In the genomic region with DNA sequence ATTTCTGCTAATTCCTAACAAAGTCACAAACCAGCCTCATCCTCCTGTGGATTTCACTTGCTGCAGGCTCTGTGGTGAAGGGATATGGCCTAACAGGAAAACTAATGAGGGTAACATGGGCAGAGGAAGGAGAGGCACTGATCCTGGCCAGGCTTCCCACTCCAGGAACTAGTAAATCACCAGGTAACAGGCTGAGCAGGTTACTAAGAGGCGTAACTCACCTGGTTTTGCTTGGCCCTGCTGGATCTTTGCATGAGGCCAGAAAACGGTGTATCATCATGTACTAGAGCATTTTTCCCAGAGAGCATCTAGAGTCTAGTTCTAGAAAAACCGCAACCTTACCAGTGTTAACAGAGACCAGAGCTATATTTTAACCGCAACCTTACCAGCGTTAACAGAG, we compare ENCODE assay signal across 1 cellular context.
TF ChIP-seq lines count a peak whose summit lies in the region.

No MANE protein-coding gene starts in this region.

TF ChIP-seq in H1, 55 proteins besides CTCF, POLR2A, EP300 and RAD21:
- no peak for TF ChIP-seq NANOG (IDR thresholded peaks at IDR 0.05; ENCODE audit: insufficient read depth, low read depth, low read length, poor library complexity, severe bottlenecking)
- TF ChIP-seq RBBP5 (IDR thresholded peaks at IDR 0.05; ENCODE audit: borderline replicate concordance, low read depth, low read length): no peak
- no peak for TF ChIP-seq KDM5A (IDR thresholded peaks at IDR 0.05; ENCODE audit: low read length)
- TF ChIP-seq CHD2 (IDR thresholded peaks at IDR 0.05; ENCODE audit: low read length): no peak
- no peak for TF ChIP-seq TEAD4 (IDR thresholded peaks at IDR 0.05; ENCODE audit: low read depth, low read length)
- TF ChIP-seq TAF7 (optimal IDR thresholded peaks at IDR 0.05; ENCODE audit: borderline replicate concordance, low read depth, low read length): no peak
- TF ChIP-seq CBX5 (IDR thresholded peaks at IDR 0.05; ENCODE audit: low read depth, low read length): no peak
- no peak for TF ChIP-seq JUND (IDR thresholded peaks at IDR 0.05; ENCODE audit: low read length)
- no peak for TF ChIP-seq RFX5 (IDR thresholded peaks at IDR 0.05; ENCODE audit: borderline replicate concordance, low read depth, low read length)
- no peak for TF ChIP-seq SIRT6 (IDR thresholded peaks at IDR 0.05; ENCODE audit: low read length)
- no peak for TF ChIP-seq POU5F1 (IDR thresholded peaks at IDR 0.05; ENCODE audit: low read depth, low read length)
